18 cellular contexts compared by ENCODE assay signal in genomic region chr7:20894806-20895205, GRCh38.
"Had no signal": no experiment of that assay in that cellular context is flagged by ENCODE, and none has a peak within 500 bp of the region (broad histone marks: within the 10 kb centered on the region; RNA-seq: fewer than 3 reads in every experiment).

No MANE protein-coding gene starts in this region.

- H3K27ac ChIP-seq: coronary artery, skin epidermis, tibial nerve had no signal

- DNase-seq: activated CD4-positive, alpha-beta T cell treated with anti-CD3 and anti-CD28 coated beads for 48 hours; activated CD8-positive, alpha-beta T cell treated with anti-CD3 and anti-CD28 coated beads for 36 hours; activated gamma-delta T cell; activated T-cell treated with anti-CD3 and anti-CD28 coated beads, Interleukin-2, amount 50 U/mL, for 72 hours; amniotic stem cell; effector CD4-positive, alpha-beta T cell; foreskin fibroblast; nephron progenitor cell; occipital lobe; right cardiac atrium; stimulated activated CD4-positive, alpha-beta T cell treated with anti-CD3 and anti-CD28 coated beads, Interleukin-4, amount 100 ng/mL, for 4 hours; stimulated activated CD8-positive, alpha-beta memory T cell treated with anti-CD3 and anti-CD28 coated beads, Interleukin-4, amount 100 ng/mL, for 48 hours; stimulated activated naive CD4-positive, alpha-beta T cell treated with Interleukin-2 at 50 U/mL for 16 hours; substantia nigra had no signal

- ATAC-seq: activated CD8-positive, alpha-beta T cell treated with anti-CD3 and anti-CD28 coated beads for 36 hours; activated T-cell treated with anti-CD3 and anti-CD28 coated beads, Interleukin-2, amount 50 U/mL, for 72 hours; right cardiac atrium; WTC11 had no signal
